Comparison of ENCODE assay signal across 1 cellular context in the genomic region with DNA sequence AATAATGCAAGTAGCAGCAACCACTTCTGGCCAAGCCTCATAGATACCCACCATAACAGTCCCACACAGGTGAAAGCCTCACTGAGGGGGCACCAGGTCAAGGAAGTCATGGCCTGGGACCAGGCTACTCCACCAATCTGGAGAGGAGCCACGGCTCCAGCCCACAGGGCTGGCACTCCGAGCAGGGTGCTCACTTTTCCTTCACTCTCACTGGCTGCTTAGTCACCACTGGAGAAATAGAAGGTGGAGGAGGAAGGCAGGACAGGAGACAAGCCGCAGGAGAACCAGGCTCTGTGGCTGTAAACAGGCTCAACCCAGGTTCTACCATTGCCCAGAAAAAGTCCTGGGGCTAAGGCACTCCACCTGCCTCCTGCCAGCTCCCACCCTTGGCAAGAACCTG.
TF ChIP-seq lines count a peak whose summit lies in the region.

No MANE protein-coding gene starts in this region.

TF ChIP-seq in IMR-90, 13 proteins besides CTCF, POLR2A, EP300 and RAD21:
- TF ChIP-seq MXI1 (IDR thresholded peaks at IDR 0.05; ENCODE audit: borderline replicate concordance, low read depth, low read length), result no peak
- TF ChIP-seq CHD1 (IDR thresholded peaks at IDR 0.05; ENCODE audit: low read depth, low read length), result no peak
- TF ChIP-seq MAZ (IDR thresholded peaks at IDR 0.05; ENCODE audit: borderline replicate concordance, low read depth, low read length), result no peak
- TF ChIP-seq CEBPB (IDR thresholded peaks at IDR 0.05; ENCODE audit: low read depth, low read length), result no peak
- TF ChIP-seq RFX5 (IDR thresholded peaks at IDR 0.05; ENCODE audit: low read depth, low read length), result no peak
- TF ChIP-seq FOS (IDR thresholded peaks at IDR 0.05; ENCODE audit: low read depth, low read length), result no peak
- no peak for TF ChIP-seq RCOR1 (IDR thresholded peaks at IDR 0.05; ENCODE audit: insufficient replicate concordance, low read length)
- no peak for TF ChIP-seq SMC3 (IDR thresholded peaks at IDR 0.05; ENCODE audit: low read depth, low read length)
- no peak for TF ChIP-seq MAFK (IDR thresholded peaks at IDR 0.05; ENCODE audit: low read depth, low read length)
- TF ChIP-seq, protein P1, sequence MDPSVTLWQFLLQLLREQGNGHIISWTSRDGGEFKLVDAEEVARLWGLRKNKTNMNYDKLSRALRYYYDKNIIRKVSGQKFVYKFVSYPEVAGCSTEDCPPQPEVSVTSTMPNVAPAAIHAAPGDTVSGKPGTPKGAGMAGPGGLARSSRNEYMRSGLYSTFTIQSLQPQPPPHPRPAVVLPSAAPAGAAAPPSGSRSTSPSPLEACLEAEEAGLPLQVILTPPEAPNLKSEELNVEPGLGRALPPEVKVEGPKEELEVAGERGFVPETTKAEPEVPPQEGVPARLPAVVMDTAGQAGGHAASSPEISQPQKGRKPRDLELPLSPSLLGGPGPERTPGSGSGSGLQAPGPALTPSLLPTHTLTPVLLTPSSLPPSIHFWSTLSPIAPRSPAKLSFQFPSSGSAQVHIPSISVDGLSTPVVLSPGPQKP (IDR thresholded peaks at IDR 0.05; ENCODE audit: borderline replicate concordance, low read depth, low read length), result no peak
- TF ChIP-seq NFE2L2 (IDR thresholded peaks at IDR 0.05; ENCODE audit: low read depth, low read length), result no peak
- TF ChIP-seq, protein P2, sequence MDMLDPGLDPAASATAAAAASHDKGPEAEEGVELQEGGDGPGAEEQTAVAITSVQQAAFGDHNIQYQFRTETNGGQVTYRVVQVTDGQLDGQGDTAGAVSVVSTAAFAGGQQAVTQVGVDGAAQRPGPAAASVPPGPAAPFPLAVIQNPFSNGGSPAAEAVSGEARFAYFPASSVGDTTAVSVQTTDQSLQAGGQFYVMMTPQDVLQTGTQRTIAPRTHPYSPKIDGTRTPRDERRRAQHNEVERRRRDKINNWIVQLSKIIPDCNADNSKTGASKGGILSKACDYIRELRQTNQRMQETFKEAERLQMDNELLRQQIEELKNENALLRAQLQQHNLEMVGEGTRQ (IDR thresholded peaks at IDR 0.05; ENCODE audit: low read depth, low read length), result no peak
- TF ChIP-seq BHLHE40 (IDR thresholded peaks at IDR 0.05; ENCODE audit: low read depth, low read length), result no peak
